ENCODE assay signal across 2 cellular contexts in the genomic region with DNA sequence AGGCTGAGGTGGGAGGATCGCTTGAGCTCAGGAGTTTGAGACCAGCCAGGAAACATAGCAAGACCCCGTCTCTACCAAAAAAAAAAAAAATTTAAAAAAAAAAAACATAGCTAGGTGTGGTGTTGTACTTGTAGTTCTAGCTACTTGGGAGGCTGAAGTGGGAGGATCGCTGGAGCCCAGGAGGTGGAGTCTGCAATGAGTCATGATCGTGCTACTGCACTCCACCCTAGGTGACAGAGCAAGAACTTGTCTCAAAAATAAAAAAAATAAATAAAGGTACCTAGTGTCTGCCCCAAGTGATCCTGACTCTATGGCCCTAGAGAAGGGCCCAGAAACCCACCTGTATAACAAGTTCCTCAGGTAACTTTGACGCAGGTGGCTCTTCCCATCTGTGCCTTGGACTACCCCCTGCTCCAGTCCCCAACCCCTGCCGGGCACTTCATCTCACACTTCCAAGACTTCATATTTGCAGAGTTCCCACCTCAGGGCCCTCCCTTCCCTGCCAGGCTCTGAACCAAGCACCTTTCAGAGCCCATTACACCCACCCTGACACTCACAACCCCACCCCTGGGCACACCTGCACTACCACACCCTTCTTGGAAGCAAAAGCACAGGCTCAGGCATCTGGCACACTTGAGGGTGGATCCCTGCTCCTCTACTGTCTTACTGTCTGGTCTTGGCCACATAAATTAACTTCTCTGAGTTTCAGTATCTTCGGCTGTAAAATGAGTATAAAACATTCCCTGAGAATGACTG.
A peak's percentile ranks its signal among the peaks of the same experiment; 100 is the strongest.
TF ChIP-seq lines count a peak whose summit lies in the region.

No MANE protein-coding gene starts in this region.

TF ChIP-seq in HEK293, 187 proteins besides CTCF, POLR2A, EP300 and RAD21 (continued from another document and continues in another):
- TF ChIP-seq GLIS1 (tag by site-specific recombination; IDR thresholded peaks at IDR 0.05) (0 out of 2 replicates have a peak, but pooled peaks have one; percentile 27), OVOL3 (tag by site-specific recombination; IDR thresholded peaks at IDR 0.05) (no peak), GLI2 (tag by site-specific recombination; IDR thresholded peaks at IDR 0.05; ENCODE audit: borderline replicate concordance, low read depth) (no peak), SP2 (tag by site-specific recombination; IDR thresholded peaks at IDR 0.05) (no peak), ZSCAN16 (tag by site-specific recombination; IDR thresholded peaks at IDR 0.05) (no peak), ZNF146 (tag by site-specific recombination; IDR thresholded peaks at IDR 0.05) (no peak), ZNF529 (tag by site-specific recombination; IDR thresholded peaks at IDR 0.05; ENCODE audit: insufficient replicate concordance) (no peak), ZNF549 (tag by site-specific recombination; IDR thresholded peaks at IDR 0.05) (no peak)
- TF ChIP-seq, protein P1, sequence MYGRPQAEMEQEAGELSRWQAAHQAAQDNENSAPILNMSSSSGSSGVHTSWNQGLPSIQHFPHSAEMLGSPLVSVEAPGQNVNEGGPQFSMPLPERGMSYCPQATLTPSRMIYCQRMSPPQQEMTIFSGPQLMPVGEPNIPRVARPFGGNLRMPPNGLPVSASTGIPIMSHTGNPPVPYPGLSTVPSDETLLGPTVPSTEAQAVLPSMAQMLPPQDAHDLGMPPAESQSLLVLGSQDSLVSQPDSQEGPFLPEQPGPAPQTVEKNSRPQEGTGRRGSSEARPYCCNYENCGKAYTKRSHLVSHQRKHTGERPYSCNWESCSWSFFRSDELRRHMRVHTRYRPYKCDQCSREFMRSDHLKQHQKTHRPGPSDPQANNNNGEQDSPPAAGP (tag by site-specific recombination; IDR thresholded peaks at IDR 0.05), result peak; percentile 21; the same call in 1 of the 2 replicates
- TF ChIP-seq, protein P2, sequence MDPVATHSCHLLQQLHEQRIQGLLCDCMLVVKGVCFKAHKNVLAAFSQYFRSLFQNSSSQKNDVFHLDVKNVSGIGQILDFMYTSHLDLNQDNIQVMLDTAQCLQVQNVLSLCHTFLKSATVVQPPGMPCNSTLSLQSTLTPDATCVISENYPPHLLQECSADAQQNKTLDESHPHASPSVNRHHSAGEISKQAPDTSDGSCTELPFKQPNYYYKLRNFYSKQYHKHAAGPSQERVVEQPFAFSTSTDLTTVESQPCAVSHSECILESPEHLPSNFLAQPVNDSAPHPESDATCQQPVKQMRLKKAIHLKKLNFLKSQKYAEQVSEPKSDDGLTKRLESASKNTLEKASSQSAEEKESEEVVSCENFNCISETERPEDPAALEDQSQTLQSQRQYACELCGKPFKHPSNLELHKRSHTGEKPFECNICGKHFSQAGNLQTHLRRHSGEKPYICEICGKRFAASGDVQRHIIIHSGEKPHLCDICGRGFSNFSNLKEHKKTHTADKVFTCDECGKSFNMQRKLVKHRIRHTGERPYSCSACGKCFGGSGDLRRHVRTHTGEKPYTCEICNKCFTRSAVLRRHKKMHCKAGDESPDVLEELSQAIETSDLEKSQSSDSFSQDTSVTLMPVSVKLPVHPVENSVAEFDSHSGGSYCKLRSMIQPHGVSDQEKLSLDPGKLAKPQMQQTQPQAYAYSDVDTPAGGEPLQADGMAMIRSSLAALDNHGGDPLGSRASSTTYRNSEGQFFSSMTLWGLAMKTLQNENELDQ (tag by site-specific recombination; IDR thresholded peaks at IDR 0.05; ENCODE audit: low read depth), result no peak
- TF ChIP-seq, protein P3, sequence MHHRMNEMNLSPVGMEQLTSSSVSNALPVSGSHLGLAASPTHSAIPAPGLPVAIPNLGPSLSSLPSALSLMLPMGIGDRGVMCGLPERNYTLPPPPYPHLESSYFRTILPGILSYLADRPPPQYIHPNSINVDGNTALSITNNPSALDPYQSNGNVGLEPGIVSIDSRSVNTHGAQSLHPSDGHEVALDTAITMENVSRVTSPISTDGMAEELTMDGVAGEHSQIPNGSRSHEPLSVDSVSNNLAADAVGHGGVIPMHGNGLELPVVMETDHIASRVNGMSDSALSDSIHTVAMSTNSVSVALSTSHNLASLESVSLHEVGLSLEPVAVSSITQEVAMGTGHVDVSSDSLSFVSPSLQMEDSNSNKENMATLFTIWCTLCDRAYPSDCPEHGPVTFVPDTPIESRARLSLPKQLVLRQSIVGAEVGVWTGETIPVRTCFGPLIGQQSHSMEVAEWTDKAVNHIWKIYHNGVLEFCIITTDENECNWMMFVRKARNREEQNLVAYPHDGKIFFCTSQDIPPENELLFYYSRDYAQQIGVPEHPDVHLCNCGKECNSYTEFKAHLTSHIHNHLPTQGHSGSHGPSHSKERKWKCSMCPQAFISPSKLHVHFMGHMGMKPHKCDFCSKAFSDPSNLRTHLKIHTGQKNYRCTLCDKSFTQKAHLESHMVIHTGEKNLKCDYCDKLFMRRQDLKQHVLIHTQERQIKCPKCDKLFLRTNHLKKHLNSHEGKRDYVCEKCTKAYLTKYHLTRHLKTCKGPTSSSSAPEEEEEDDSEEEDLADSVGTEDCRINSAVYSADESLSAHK (tag by site-specific recombination; IDR thresholded peaks at IDR 0.05), result no peak
- TF ChIP-seq, protein P4, sequence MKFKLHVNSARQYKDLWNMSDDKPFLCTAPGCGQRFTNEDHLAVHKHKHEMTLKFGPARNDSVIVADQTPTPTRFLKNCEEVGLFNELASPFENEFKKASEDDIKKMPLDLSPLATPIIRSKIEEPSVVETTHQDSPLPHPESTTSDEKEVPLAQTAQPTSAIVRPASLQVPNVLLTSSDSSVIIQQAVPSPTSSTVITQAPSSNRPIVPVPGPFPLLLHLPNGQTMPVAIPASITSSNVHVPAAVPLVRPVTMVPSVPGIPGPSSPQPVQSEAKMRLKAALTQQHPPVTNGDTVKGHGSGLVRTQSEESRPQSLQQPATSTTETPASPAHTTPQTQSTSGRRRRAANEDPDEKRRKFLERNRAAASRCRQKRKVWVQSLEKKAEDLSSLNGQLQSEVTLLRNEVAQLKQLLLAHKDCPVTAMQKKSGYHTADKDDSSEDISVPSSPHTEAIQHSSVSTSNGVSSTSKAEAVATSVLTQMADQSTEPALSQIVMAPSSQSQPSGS (tag by site-specific recombination; IDR thresholded peaks at IDR 0.05; ENCODE audit: low read depth), result no peak
- TF ChIP-seq, protein P5, sequence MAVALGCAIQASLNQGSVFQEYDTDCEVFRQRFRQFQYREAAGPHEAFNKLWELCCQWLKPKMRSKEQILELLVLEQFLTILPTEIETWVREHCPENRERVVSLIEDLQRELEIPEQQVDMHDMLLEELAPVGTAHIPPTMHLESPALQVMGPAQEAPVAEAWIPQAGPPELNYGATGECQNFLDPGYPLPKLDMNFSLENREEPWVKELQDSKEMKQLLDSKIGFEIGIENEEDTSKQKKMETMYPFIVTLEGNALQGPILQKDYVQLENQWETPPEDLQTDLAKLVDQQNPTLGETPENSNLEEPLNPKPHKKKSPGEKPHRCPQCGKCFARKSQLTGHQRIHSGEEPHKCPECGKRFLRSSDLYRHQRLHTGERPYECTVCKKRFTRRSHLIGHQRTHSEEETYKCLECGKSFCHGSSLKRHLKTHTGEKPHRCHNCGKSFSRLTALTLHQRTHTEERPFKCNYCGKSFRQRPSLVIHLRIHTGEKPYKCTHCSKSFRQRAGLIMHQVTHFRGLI (tag by site-specific recombination; IDR thresholded peaks at IDR 0.05), result no peak

TF ChIP-seq in K562, 482 proteins besides CTCF, POLR2A, EP300 and RAD21 (continued from another document and continues in another):
- no peak for TF ChIP-seq KAT8 (IDR thresholded peaks at IDR 0.05; ENCODE audit: low read depth)
- TF ChIP-seq KDM1A (IDR thresholded peaks at IDR 0.05), result no peak
- TF ChIP-seq SAFB2 (IDR thresholded peaks at IDR 0.05; ENCODE audit: borderline replicate concordance, low read depth, low read length, severe bottlenecking), result no peak
- TF ChIP-seq JUND (IDR thresholded peaks at IDR 0.05; ENCODE audit: borderline replicate concordance, low read depth, low read length), result peak; percentile 87
- peak; percentile 83; the same call in 1 of the 3 replicates for TF ChIP-seq JUND (tag; IDR thresholded peaks at IDR 0.05; ENCODE audit: borderline replicate concordance, low read depth, low read length)
- TF ChIP-seq MTA3 (IDR thresholded peaks at IDR 0.05; ENCODE audit: borderline replicate concordance), result no peak
- no peak for TF ChIP-seq ATF1 (CRISPR knock-in tag; IDR thresholded peaks at IDR 0.05)
- TF ChIP-seq ATF1 (tag; IDR thresholded peaks at IDR 0.05), result no peak
- no peak for TF ChIP-seq ZNF561 (CRISPR knock-in tag; conservative IDR thresholded peaks at IDR 0.05)
- TF ChIP-seq TARDBP (IDR thresholded peaks at IDR 0.05), result no peak
- TF ChIP-seq MAFF (IDR thresholded peaks at IDR 0.05; ENCODE audit: low read length), result no peak
- TF ChIP-seq KAT7 (CRISPR knock-in tag; IDR thresholded peaks at IDR 0.05; ENCODE audit: borderline replicate concordance), result no peak
- 0 out of 2 replicates have a peak, but pooled peaks have one; percentile 30 for TF ChIP-seq DPF2 (IDR thresholded peaks at IDR 0.05)
- TF ChIP-seq MTA2 (IDR thresholded peaks at IDR 0.05; ENCODE audit: low read depth), result no peak
- TF ChIP-seq HEY1 (CRISPR knock-in tag; IDR thresholded peaks at IDR 0.05; ENCODE audit: borderline replicate concordance), result no peak
- TF ChIP-seq, protein P6, sequence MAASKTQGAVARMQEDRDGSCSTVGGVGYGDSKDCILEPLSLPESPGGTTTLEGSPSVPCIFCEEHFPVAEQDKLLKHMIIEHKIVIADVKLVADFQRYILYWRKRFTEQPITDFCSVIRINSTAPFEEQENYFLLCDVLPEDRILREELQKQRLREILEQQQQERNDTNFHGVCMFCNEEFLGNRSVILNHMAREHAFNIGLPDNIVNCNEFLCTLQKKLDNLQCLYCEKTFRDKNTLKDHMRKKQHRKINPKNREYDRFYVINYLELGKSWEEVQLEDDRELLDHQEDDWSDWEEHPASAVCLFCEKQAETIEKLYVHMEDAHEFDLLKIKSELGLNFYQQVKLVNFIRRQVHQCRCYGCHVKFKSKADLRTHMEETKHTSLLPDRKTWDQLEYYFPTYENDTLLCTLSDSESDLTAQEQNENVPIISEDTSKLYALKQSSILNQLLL (CRISPR knock-in tag; IDR thresholded peaks at IDR 0.05; ENCODE audit: borderline replicate concordance), result no peak
- TF ChIP-seq, protein P7, sequence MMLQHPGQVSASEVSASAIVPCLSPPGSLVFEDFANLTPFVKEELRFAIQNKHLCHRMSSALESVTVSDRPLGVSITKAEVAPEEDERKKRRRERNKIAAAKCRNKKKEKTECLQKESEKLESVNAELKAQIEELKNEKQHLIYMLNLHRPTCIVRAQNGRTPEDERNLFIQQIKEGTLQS (IDR thresholded peaks at IDR 0.05), result peak; percentile 74
- TF ChIP-seq, protein P7 (CRISPR knock-in tag; conservative IDR thresholded peaks at IDR 0.05), result peak; percentile 71; the same call in 1 of the 2 replicates
- TF ChIP-seq FOSL1 (tag; conservative IDR thresholded peaks at IDR 0.05), result peak; percentile 89
- TF ChIP-seq TCFL5 (CRISPR knock-in tag; conservative IDR thresholded peaks at IDR 0.05), result no peak
- TF ChIP-seq, protein P8, sequence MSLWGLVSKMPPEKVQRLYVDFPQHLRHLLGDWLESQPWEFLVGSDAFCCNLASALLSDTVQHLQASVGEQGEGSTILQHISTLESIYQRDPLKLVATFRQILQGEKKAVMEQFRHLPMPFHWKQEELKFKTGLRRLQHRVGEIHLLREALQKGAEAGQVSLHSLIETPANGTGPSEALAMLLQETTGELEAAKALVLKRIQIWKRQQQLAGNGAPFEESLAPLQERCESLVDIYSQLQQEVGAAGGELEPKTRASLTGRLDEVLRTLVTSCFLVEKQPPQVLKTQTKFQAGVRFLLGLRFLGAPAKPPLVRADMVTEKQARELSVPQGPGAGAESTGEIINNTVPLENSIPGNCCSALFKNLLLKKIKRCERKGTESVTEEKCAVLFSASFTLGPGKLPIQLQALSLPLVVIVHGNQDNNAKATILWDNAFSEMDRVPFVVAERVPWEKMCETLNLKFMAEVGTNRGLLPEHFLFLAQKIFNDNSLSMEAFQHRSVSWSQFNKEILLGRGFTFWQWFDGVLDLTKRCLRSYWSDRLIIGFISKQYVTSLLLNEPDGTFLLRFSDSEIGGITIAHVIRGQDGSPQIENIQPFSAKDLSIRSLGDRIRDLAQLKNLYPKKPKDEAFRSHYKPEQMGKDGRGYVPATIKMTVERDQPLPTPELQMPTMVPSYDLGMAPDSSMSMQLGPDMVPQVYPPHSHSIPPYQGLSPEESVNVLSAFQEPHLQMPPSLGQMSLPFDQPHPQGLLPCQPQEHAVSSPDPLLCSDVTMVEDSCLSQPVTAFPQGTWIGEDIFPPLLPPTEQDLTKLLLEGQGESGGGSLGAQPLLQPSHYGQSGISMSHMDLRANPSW (CRISPR knock-in tag; IDR thresholded peaks at IDR 0.05), result no peak
- no peak for TF ChIP-seq NR1H2 (CRISPR knock-in tag; IDR thresholded peaks at IDR 0.05)
- TF ChIP-seq ZFP36 (IDR thresholded peaks at IDR 0.05; ENCODE audit: low read depth, low read length, partially characterized antibody), result no peak
- TF ChIP-seq DIDO1 (tag; IDR thresholded peaks at IDR 0.05; ENCODE audit: low read depth), result no peak
- TF ChIP-seq RBM17 (IDR thresholded peaks at IDR 0.05; ENCODE audit: borderline replicate concordance, low read depth, low read length), result no peak
- TF ChIP-seq, protein P9, sequence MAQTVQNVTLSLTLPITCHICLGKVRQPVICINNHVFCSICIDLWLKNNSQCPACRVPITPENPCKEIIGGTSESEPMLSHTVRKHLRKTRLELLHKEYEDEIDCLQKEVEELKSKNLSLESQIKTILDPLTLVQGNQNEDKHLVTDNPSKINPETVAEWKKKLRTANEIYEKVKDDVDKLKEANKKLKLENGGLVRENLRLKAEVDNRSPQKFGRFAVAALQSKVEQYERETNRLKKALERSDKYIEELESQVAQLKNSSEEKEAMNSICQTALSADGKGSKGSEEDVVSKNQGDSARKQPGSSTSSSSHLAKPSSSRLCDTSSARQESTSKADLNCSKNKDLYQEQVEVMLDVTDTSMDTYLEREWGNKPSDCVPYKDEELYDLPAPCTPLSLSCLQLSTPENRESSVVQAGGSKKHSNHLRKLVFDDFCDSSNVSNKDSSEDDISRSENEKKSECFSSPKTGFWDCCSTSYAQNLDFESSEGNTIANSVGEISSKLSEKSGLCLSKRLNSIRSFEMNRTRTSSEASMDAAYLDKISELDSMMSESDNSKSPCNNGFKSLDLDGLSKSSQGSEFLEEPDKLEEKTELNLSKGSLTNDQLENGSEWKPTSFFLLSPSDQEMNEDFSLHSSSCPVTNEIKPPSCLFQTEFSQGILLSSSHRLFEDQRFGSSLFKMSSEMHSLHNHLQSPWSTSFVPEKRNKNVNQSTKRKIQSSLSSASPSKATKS (CRISPR knock-in tag; IDR thresholded peaks at IDR 0.05), result no peak
- TF ChIP-seq GTF2A2 (tag; IDR thresholded peaks at IDR 0.05), result no peak
- no peak for TF ChIP-seq ZNF589 (CRISPR knock-in tag; IDR thresholded peaks at IDR 0.05; ENCODE audit: low read depth)
- TF ChIP-seq, protein P10, sequence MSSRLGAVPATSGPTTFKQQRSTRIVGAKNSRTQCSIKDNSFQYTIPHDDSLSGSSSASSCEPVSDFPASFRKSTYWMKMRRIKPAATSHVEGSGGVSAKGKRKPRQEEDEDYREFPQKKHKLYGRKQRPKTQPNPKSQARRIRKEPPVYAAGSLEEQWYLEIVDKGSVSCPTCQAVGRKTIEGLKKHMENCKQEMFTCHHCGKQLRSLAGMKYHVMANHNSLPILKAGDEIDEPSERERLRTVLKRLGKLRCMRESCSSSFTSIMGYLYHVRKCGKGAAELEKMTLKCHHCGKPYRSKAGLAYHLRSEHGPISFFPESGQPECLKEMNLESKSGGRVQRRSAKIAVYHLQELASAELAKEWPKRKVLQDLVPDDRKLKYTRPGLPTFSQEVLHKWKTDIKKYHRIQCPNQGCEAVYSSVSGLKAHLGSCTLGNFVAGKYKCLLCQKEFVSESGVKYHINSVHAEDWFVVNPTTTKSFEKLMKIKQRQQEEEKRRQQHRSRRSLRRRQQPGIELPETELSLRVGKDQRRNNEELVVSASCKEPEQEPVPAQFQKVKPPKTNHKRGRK (tag; IDR thresholded peaks at IDR 0.05), result no peak
- no peak for TF ChIP-seq NCOA1 (IDR thresholded peaks at IDR 0.05; ENCODE audit: low read depth)
- TF ChIP-seq LEF1 (IDR thresholded peaks at IDR 0.05), result no peak
- TF ChIP-seq KLF1 (tag; IDR thresholded peaks at IDR 0.05), result no peak
